ENCODE assay signal across 1 cellular context in the genomic region with DNA sequence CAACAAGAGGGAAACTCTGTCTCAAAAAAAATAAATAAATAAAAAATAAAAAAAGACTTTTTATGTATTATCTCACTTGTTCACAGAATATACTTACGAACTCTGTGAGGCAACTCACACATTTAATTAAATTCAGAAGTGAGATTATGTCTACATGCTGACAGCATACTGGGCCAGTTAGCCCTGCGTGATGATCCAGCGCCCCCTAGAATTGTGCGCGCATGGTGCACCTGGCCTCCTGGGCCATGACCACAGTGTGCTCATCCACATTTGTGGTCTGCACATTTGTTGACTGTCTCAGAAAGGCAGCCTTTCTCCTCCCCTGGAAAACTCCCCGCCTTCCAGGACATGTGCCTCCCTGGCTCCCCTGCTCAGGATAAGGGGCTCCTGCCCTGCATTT.
A peak's percentile ranks its signal among the peaks of the same experiment; 100 is the strongest.
TF ChIP-seq lines count a peak whose summit lies in the region.
"Not testable (repeated sequence)": the region's sequence is repeated elsewhere in the genome, so short reads cannot be mapped to it uniquely, and the experiment has no call there.

No MANE protein-coding gene starts in this region.

TF ChIP-seq in HepG2, 621 proteins besides CTCF, POLR2A, EP300 and RAD21:
- TF ChIP-seq ZBTB33 (CRISPR knock-in tag; IDR thresholded peaks at IDR 0.05) (peak; percentile 86), FOSL2 (CRISPR knock-in tag; IDR thresholded peaks at IDR 0.05) (0 out of 2 replicates have a peak, but pooled peaks have one; percentile 5), STAG1 (CRISPR knock-in tag; IDR thresholded peaks at IDR 0.05) (peak; percentile 87), SMC3 (IDR thresholded peaks at IDR 0.05; ENCODE audit: low read length) (peak; percentile 42), FOXA1 (CRISPR knock-in tag; IDR thresholded peaks at IDR 0.05) (0 out of 2 replicates have a peak, but pooled peaks have one; percentile 35), SOX5 (CRISPR knock-in tag; IDR thresholded peaks at IDR 0.05; ENCODE audit: borderline replicate concordance) (0 out of 2 replicates have a peak, but pooled peaks have one; percentile 14), HOXA3 (CRISPR knock-in tag; IDR thresholded peaks at IDR 0.05) (peak; percentile 66)
- not testable (repeated sequence) for TF ChIP-seq FOXA1 (IDR thresholded peaks at IDR 0.05)
